Comparison of ENCODE assay signal across 9 cellular contexts in genomic region chr12:6469609-6470374, GRCh38. TPM values are rescaled to one million over a fixed set of nuclear protein-coding genes. Genes with fewer than 3 reads are reported as not detected.
A peak's percentile ranks its signal among the peaks of the same experiment; 100 is the strongest.
DNase-seq lines count a peak whose midpoint lies in the region; ATAC-seq and TF ChIP-seq lines count a peak whose summit lies in the region.
"Had no signal": no experiment of that assay in that cellular context is flagged by ENCODE, and none has a peak within 500 bp of the region (broad histone marks: within the 10 kb centered on the region; RNA-seq: fewer than 3 reads in every experiment).

No MANE protein-coding gene starts in this region.

- intact Hi-C loops in Caco-2 (cut with micrococcal nuclease; ENCODE audit: unreplicated experiment): loop anchor here (1.0 kb wide), 3 partner anchors 17 to 65 kb away; partner anchors contain the start of genes GAPDH, MRPL51 and TAPBPL
- intact Hi-C loops in dorsolateral prefrontal cortex (cut with DNase I): loop anchor here (1.0 to 10.0 kb wide), 7 partner anchors 24 to 147 kb away; partner anchors contain the start of genes MRPL51 (in 2 of the 2) and GAPDH (in 1 of the 2)

- POLR2A ChIA-PET in Caco-2 (lab: Charles Lee): interaction anchor here (0.6 to 3.2 kb wide), 14 partner anchors 10 to 220 kb away, joined by 3 to 57 read pairs (median 10); partner anchors contain the start of genes GAPDH, LTBR, MRPL51 and TAPBPL

- CTCF ChIA-PET in Caco-2 (lab: Charles Lee): interaction anchor here (0.6 to 2.2 kb wide), 9 partner anchors 9 to 147 kb away, joined by 4 to 19 read pairs (median 6); partner anchors contain the start of gene TAPBPL

- 0 out of 2 replicates have a peak, but pooled peaks cover 1% of the 10 kb centered on the region for H3K36me3 ChIP-seq in Caco-2 (ENCODE audit: control insufficient read depth, insufficient read depth, low read length)
- H3K36me3 ChIP-seq in MM.1S (replicated peaks; ENCODE audit: insufficient read depth, low read length): no peaks in the 10 kb centered on the region
- no peaks in the 10 kb centered on the region for H3K36me3 ChIP-seq in neural progenitor cell

- H3K79me2 ChIP-seq in MM.1S (ENCODE audit: low read length) (peaks cover 40% of the 10 kb centered on the region), neural progenitor cell (ENCODE audit: low read depth) (peaks cover 18% of the 10 kb centered on the region)

- H3K4me2 ChIP-seq in MM.1S (ENCODE audit: low read depth, low read length) (peak overlapping the region; percentile 92), neural progenitor cell (peak overlapping the region; percentile 86)

- H3K4me1 ChIP-seq in Caco-2 (no peaks in the 10 kb centered on the region), MM.1S (ENCODE audit: low read length) (peaks cover 24% of the 10 kb centered on the region), neural progenitor cell (peaks cover 12% of the 10 kb centered on the region)

- H3K36me3 Mint-ChIP-seq in Caco-2 (ENCODE audit: insufficient read depth, unreplicated experiment) (peaks cover 8% of the 10 kb centered on the region), neural progenitor cell (peaks cover under 1% of the 10 kb centered on the region)

- peak in 1 of 2 experiments; percentile 38 for DNase-seq in Caco-2
- DNase-seq in MM.1S: peak; percentile 21
- DNase-seq in dorsolateral prefrontal cortex: peak in 1 of 10 donors; percentile 17
- DNase-seq in neural progenitor cell (ENCODE audit: low spot score): peak; percentile 52
- DNase-seq in A172 (ENCODE audit: low spot score): no peak
- DNase-seq in NCI-H2029 (lab: John Stamatoyannopoulos, UW): no peak

- H3F3A ChIP-seq in MM.1S (ENCODE audit: insufficient read depth, low read length) (peaks cover 13% of the 10 kb centered on the region; the same call in 1 of the 2 replicates), neural progenitor cell (ENCODE audit: low read depth) (peaks cover 23% of the 10 kb centered on the region)

- H3K4me1 Mint-ChIP-seq in Caco-2 (ENCODE audit: low read depth, unreplicated experiment) (peaks cover 4% of the 10 kb centered on the region), neural progenitor cell (peaks cover 26% of the 10 kb centered on the region)

- TSS peak; percentile 47 for BruUV-seq in Caco-2 (replicated peaks; lab: Mats Ljungman, UMichigan)

- peak overlapping the region; percentile 73 for H3K9ac ChIP-seq in MM.1S (ENCODE audit: low read length)
- H3K9ac ChIP-seq in neural progenitor cell: peak overlapping the region; percentile 75

- TF ChIP-seq CTCF in Caco-2 (IDR thresholded peaks at IDR 0.05; ENCODE audit: insufficient read depth in 1 of 2, low read depth in 1 of 2, low read length in 1 of 2, severe bottlenecking in 1 of 2, unreplicated experiment in 1 of 2): no peak
- no peak for TF ChIP-seq CTCF in MM.1S (IDR thresholded peaks at IDR 0.05; ENCODE audit: low read length)
- no peak for TF ChIP-seq CTCF in dorsolateral prefrontal cortex (IDR thresholded peaks at IDR 0.05 in 54 of 56, conservative IDR thresholded peaks at IDR 0.05 in 2 of 56; ENCODE audit: low read depth in 1 of 56, partially characterized antibody in 56 of 56)
- TF ChIP-seq CTCF in neural progenitor cell (IDR thresholded peaks at IDR 0.05): no peak

- H3K9me3 Mint-ChIP-seq in Caco-2 (ENCODE audit: unreplicated experiment): no peaks in the 10 kb centered on the region
- H3K9me3 Mint-ChIP-seq in neural progenitor cell: no peaks in the 10 kb centered on the region

- H3K4me3 Mint-ChIP-seq in Caco-2 (ENCODE audit: unreplicated experiment) (peak overlapping the region; percentile 78), neural progenitor cell (peak overlapping the region; percentile 88)

- no peaks in the 10 kb centered on the region for H3K27me3 ChIP-seq in Caco-2 (replicated peaks; ENCODE audit: control insufficient read depth, insufficient read depth, low read length)
- H3K27me3 ChIP-seq in MM.1S (replicated peaks; ENCODE audit: insufficient read depth, low read length): 0 out of 2 replicates have a peak, but pooled peaks cover 11% of the 10 kb centered on the region
- no peaks in the 10 kb centered on the region for H3K27me3 ChIP-seq in dorsolateral prefrontal cortex
- no peaks in the 10 kb centered on the region for H3K27me3 ChIP-seq in neural progenitor cell

- H4K20me1 ChIP-seq in MM.1S (ENCODE audit: insufficient read depth, low read length) (no peaks in the 10 kb centered on the region), neural progenitor cell (ENCODE audit: low read depth) (no peaks in the 10 kb centered on the region)

- H3K27ac ChIP-seq in MM.1S (ENCODE audit: low read length): peak overlapping the region; percentile 89; the same call in 1 of the 2 replicates
- peak overlapping the region; percentile 24 to 97 (median 91) for H3K27ac ChIP-seq in dorsolateral prefrontal cortex
- no peak overlapping the region for H3K27ac ChIP-seq in neural progenitor cell

- no peaks in the 10 kb centered on the region for H3K9me3 ChIP-seq in Caco-2
- H3K9me3 ChIP-seq in MM.1S (replicated peaks; ENCODE audit: insufficient read depth, low read length): no peaks in the 10 kb centered on the region
- H3K9me3 ChIP-seq in neural progenitor cell (ENCODE audit: low read depth): no peaks in the 10 kb centered on the region

- H3K27me3 Mint-ChIP-seq in Caco-2 (ENCODE audit: insufficient read depth, unreplicated experiment) (no peaks in the 10 kb centered on the region), neural progenitor cell (ENCODE audit: insufficient read depth, low read depth) (peaks cover 3% of the 10 kb centered on the region)

- H2AFZ ChIP-seq in MM.1S (ENCODE audit: low read length) (peak overlapping the region; percentile 82), neural progenitor cell (replicated peaks) (peak overlapping the region; percentile 67)

- H3K4me3 ChIP-seq in Caco-2 (ENCODE audit: low read depth, low read length) (peak overlapping the region; percentile 86), MM.1S (ENCODE audit: low read length) (peak overlapping the region; percentile 92), dorsolateral prefrontal cortex (peak overlapping the region; percentile 64 to 99 (median 87)), neural progenitor cell (peak overlapping the region; percentile 80)

- ATAC-seq in GM18519 (IDR thresholded peaks at IDR 0.05; ENCODE audit: low FRiP score, unreplicated experiment) (no peak), GM19035 (IDR thresholded peaks at IDR 0.05; ENCODE audit: unreplicated experiment) (no peak)

- H3K9me2 ChIP-seq in MM.1S (replicated peaks; ENCODE audit: insufficient read depth, low read length): no peaks in the 10 kb centered on the region

- peak overlapping the region; percentile 64 for H3K27ac Mint-ChIP-seq in Caco-2 (ENCODE audit: unreplicated experiment)
- no peak overlapping the region for H3K27ac Mint-ChIP-seq in neural progenitor cell

RNA-seq across cellular contexts. Expression of gene VAMP1, which starts 0.7 kb away (rescaled TPM):
- total RNA-seq in Caco-2 (2022) (8.4 and 9.7 TPM in 2 replicates), dorsolateral prefrontal cortex (100 to 1,000 TPM in 118 of 120 experiments, 10 to 100 TPM in 2; 90.3 to 464 (median 220) TPM), neural progenitor cell (ENCODE audit: low replicate concordance) (14.3 and 23.1 TPM in 2 replicates)
- total RNA-seq in A172 (2014; rRNA removed; shearing (Covaris generic)): 0.33 and 3.2 TPM in 2 replicates

RNA-seq across cellular contexts. Expression of gene TAPBPL, which starts 17.9 kb away (rescaled TPM):
- total RNA-seq in Caco-2 (2022): 9.1 and 9.7 TPM in 2 replicates
- total RNA-seq in dorsolateral prefrontal cortex: 10 to 100 TPM in 78 of 120 experiments, 1 to 10 TPM in 42; 4.2 to 19.6 (median 11.2) TPM
- total RNA-seq in neural progenitor cell (ENCODE audit: low replicate concordance): 0.56 TPM in 1 of 2 replicates, not detected in the other
- 2.6 and 3.4 TPM in 2 replicates for total RNA-seq in A172 (2014; rRNA removed; shearing (Covaris generic))

RNA-seq across cellular contexts. Expression of gene MRPL51, which starts 23.3 kb away (rescaled TPM):
- total RNA-seq in Caco-2 (2022): 448 and 456 TPM in 2 replicates
- total RNA-seq in dorsolateral prefrontal cortex: 100 to 1,000 TPM in 107 of 120 experiments, 10 to 100 TPM in 13; 81.0 to 147 (median 117) TPM
- 95.2 and 143 TPM in 2 replicates for total RNA-seq in neural progenitor cell (ENCODE audit: low replicate concordance)
- total RNA-seq in A172 (2014; rRNA removed; shearing (Covaris generic)): 116 and 166 TPM in 2 replicates

RNA-seq across cellular contexts. Expression of gene NCAPD2, which starts 24.1 kb away (rescaled TPM):
- total RNA-seq in Caco-2 (2022) (204 and 218 TPM in 2 replicates), dorsolateral prefrontal cortex (10 to 100 TPM; 10.2 to 44.7 (median 21.8) TPM), neural progenitor cell (ENCODE audit: low replicate concordance) (113 and 120 TPM in 2 replicates)
- total RNA-seq in A172 (2014; rRNA removed; shearing (Covaris generic)): 46.2 and 60.2 TPM in 2 replicates

RNA-seq across cellular contexts. Expression of gene CD27, which starts 25.0 kb away (rescaled TPM):
- total RNA-seq in Caco-2 (2022) (not detected in 2 replicates), dorsolateral prefrontal cortex (under 1 TPM in 10 of 120 experiments, not detected in 110; 0.39 to 0.79 (median 0.63) TPM), neural progenitor cell (ENCODE audit: low replicate concordance) (0.43 TPM in 1 of 2 replicates, not detected in the other)
- total RNA-seq in A172 (2014; rRNA removed; shearing (Covaris generic)): not detected in 2 replicates
- total RNA-seq: NCI-H460 had no signal

Comparison
In these comparisons a context has a peak if more than half of its experiments do, and no peak if none do; other contexts are left out.
1. DNase-seq: peak in MM.1S (single experiment) and neural progenitor cell (single experiment); none in A172 (single experiment) and NCI-H2029 (single experiment).
2. Peak in every context shown above with its lines, with median percentiles within 50 percentile points of each other: H3K4me3 ChIP-seq.